In genomic region chr7:137342751-137343482, GRCh38 we compare ENCODE assay signal across 9 cellular contexts. TPM values are rescaled to one million over a fixed set of nuclear protein-coding genes. Genes with fewer than 3 reads are reported as not detected.
DNase-seq lines count a peak whose midpoint lies in the region; ATAC-seq and TF ChIP-seq lines count a peak whose summit lies in the region.
"Had no signal": no experiment of that assay in that cellular context is flagged by ENCODE, and none has a peak within 500 bp of the region (broad histone marks: within the 10 kb centered on the region; RNA-seq: fewer than 3 reads in every experiment).

No MANE protein-coding gene starts in this region.

- peak overlapping the region; percentile 69 to 86 for H3K4me3 ChIP-seq in foreskin fibroblast (ENCODE audit: low read depth in 1 of 2, low read length in 2 of 2)
- H3K4me3 ChIP-seq in aorta (ENCODE audit: low read length in 2 of 2) = peak overlapping the region; percentile 35 to 50

- no peak overlapping the region for H3K27ac ChIP-seq in aorta (ENCODE audit: low read depth in 1 of 2, low read length in 2 of 2)
- no peak overlapping the region for H3K27ac ChIP-seq in CD4-positive, alpha-beta T cell (ENCODE audit: low read depth, low read length)

- CTCF ChIA-PET in CD4-positive, alpha-beta T cell (lab: Charles Lee) = no interaction called here

- no peaks in the 10 kb centered on the region for H3K9me3 ChIP-seq in aorta (ENCODE audit: control insufficient read depth, low read length)
- no peaks in the 10 kb centered on the region for H3K9me3 ChIP-seq in CD4-positive, alpha-beta T cell (ENCODE audit: control insufficient read depth, low read length)

- H3K36me3 ChIP-seq in aorta (ENCODE audit: control insufficient read depth in 1 of 2, insufficient read depth in 2 of 2, low read length in 1 of 2) = no peaks in the 10 kb centered on the region

- no peaks in the 10 kb centered on the region for H3K27me3 ChIP-seq in aorta (ENCODE audit: control insufficient read depth in 1 of 2, insufficient read depth in 2 of 2, low read length in 1 of 2)
- no peaks in the 10 kb centered on the region for H3K27me3 ChIP-seq in CD4-positive, alpha-beta T cell (ENCODE audit: control insufficient read depth, insufficient read depth, low read length)

- H3K4me1 ChIP-seq in aorta (ENCODE audit: control insufficient read depth in 1 of 2, insufficient read depth in 2 of 2, low read length in 2 of 2) = no peaks in the 10 kb centered on the region

- peaks cover 23% of the 10 kb centered on the region for H3K27me3 Mint-ChIP-seq in nephron progenitor cell (ENCODE audit: low read depth, poor library complexity)
- peaks cover 14% of the 10 kb centered on the region for H3K27me3 Mint-ChIP-seq in CD4-positive, alpha-beta T cell

- POLR2A ChIA-PET in CD4-positive, alpha-beta T cell (lab: Charles Lee) = no interaction called here

- intact Hi-C loops in Right ventricle myocardium inferior (cut with DNase I) (no loop called here), cardiac septum (cut with DNase I) (no loop called here), aorta (cut with DNase I) (no loop called here)
- intact Hi-C loops in CD4-positive, alpha-beta T cell (cut with DNase I, micrococcal nuclease) = no loop called here

- H3K4me3 Mint-ChIP-seq in nephron progenitor cell = peak overlapping the region; percentile 87
- no peak overlapping the region for H3K4me3 Mint-ChIP-seq in CD4-positive, alpha-beta T cell

- H3K4me1 Mint-ChIP-seq in nephron progenitor cell = peaks cover 30% of the 10 kb centered on the region
- no peaks in the 10 kb centered on the region for H3K4me1 Mint-ChIP-seq in CD4-positive, alpha-beta T cell (ENCODE audit: low read depth)

- ATAC-seq in Right ventricle myocardium inferior (peak; percentile 8), aorta (ENCODE audit: low FRiP score) (peak; percentile 26), GM18873 (IDR thresholded peaks at IDR 0.05; ENCODE audit: low FRiP score, unreplicated experiment) (no peak)
- no peak for ATAC-seq in CD4-positive, alpha-beta T cell (ENCODE audit: poor library complexity)

- peaks cover 13% of the 10 kb centered on the region for H3K36me3 Mint-ChIP-seq in nephron progenitor cell (ENCODE audit: low read depth)
- H3K36me3 Mint-ChIP-seq in CD4-positive, alpha-beta T cell (ENCODE audit: low read depth) = no peaks in the 10 kb centered on the region

- TF ChIP-seq CTCF in foreskin fibroblast (IDR thresholded peaks at IDR 0.05; ENCODE audit: low read depth, low read length) (no peak), nephron progenitor cell (IDR thresholded peaks at IDR 0.05) (no peak)
- no peak for TF ChIP-seq CTCF in CD4-positive, alpha-beta T cell (IDR thresholded peaks at IDR 0.05)

- H3K27ac Mint-ChIP-seq in nephron progenitor cell = no peak overlapping the region
- H3K27ac Mint-ChIP-seq in CD4-positive, alpha-beta T cell = no peak overlapping the region

- DNase-seq in Right ventricle myocardium inferior (ENCODE audit: missing footprints) = no peak
- no peak for DNase-seq in cardiac septum (ENCODE audit: low spot score)
- peak in 1 of 2 donors; percentile 14 for DNase-seq in foreskin fibroblast
- DNase-seq in nephron progenitor cell = no peak
- no peak for DNase-seq in aorta
- DNase-seq in CD4-positive, alpha-beta T cell = no peak
- no peak for DNase-seq in cerebellar cortex (ENCODE audit: low spot score)
- DNase-seq: activated T-cell treated with anti-CD3 and anti-CD28 coated beads for 4 hours had no signal

- WGBS in aorta, 2 donors = 1 to 2% methylated on average over 12 of the region's 12 CpGs

- peaks cover 7% of the 10 kb centered on the region for H3K9me3 Mint-ChIP-seq in nephron progenitor cell
- H3K9me3 Mint-ChIP-seq in CD4-positive, alpha-beta T cell = peaks cover 2% of the 10 kb centered on the region

RNA-seq across cellular contexts. Expression of gene PTN, which starts 0.6 kb away (rescaled TPM):
- total RNA-seq in Right ventricle myocardium inferior (21.6 TPM), cardiac septum (15.8 TPM), aorta (1 to 10 TPM; 3.2 to 6.4 TPM)
- 10 to 100 TPM; 17.7 to 36.4 TPM for polyA plus RNA-seq in aorta
- total RNA-seq in CD4-positive, alpha-beta T cell = not detected

Comparison
In these comparisons a context has a peak if more than half of its experiments do, and no peak if none do; other contexts are left out.
1. ATAC-seq: peak in Right ventricle myocardium inferior (single experiment) and aorta (single experiment); none in CD4-positive, alpha-beta T cell (single experiment) and GM18873 (single experiment).
2. RNA of gene PTN, which starts 0.6 kb away (total RNA-seq): 21.6 TPM in Right ventricle myocardium inferior (single experiment), 15.8 TPM in cardiac septum (single experiment) and 3.2 to 6.4 TPM in aorta; not detected in CD4-positive, alpha-beta T cell; every median in the first group is over 4 times any median in the second.